7 cellular contexts compared by ENCODE assay signal in the genomic region with DNA sequence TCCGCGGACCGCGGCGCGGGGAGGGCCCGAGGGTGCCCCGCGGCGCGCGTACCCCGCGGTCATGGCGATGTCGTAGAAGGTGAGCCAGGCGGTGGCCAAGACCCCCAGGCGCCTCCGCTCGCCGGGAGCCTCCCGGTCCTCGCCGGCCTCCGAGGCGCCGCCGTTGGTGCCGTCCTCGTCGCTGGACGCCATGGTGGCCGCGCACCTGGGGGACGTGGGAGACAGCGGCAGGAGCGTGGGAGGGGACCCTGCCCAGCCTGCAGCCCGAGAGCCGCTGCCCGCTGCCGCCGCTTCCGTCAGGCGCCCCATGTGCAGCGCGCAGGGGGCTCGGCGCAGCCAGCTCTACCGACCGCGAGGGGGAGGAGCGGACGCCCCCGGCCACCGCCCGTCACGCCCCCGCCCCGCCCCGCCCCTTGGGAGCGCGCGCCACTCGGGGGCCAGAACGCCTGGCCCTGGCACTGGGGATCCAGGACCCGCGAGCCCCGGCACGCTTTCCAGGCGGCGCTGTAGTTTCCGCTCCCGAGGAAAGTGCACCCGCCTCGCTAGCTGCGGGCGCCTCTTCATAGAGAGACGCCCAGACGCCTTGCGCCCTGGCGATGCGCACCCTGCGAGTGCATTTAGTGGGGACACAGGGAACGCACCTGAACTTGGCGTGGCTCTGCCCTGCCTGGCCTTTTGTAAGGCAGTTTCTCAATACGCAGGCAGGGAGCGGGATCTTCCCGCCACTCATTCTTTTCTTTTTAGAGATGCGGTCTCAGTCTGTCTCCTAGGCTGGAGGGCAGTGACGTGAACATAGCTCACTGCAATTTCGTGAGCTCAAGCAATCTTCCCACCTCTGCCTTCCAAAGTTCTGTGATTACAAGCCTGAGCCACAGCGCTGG. TPM values are rescaled to one million over a fixed set of nuclear protein-coding genes. Genes with fewer than 3 reads are reported as not detected.
DNase-seq lines count a peak whose midpoint lies in the region; ATAC-seq, FAIRE-seq and TF ChIP-seq lines count a peak whose summit lies in the region.

A gene with protein sequence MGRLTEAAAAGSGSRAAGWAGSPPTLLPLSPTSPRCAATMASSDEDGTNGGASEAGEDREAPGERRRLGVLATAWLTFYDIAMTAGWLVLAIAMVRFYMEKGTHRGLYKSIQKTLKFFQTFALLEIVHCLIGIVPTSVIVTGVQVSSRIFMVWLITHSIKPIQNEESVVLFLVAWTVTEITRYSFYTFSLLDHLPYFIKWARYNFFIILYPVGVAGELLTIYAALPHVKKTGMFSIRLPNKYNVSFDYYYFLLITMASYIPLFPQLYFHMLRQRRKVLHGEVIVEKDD (minus strand): TSS at position 344 of the 881 bp plus-strand sequence. CDS start 35 bp downstream, at position 309.

- FAIRE-seq in GM18507 (lab: Jason Lieb, UNC), result peak; percentile 38
- peak; percentile 92 for FAIRE-seq in keratinocyte (lab: Jason Lieb, UNC)

- H3K4me3 Mint-ChIP-seq in WTC11, result peak within 1 kb of the TSS; percentile 90
- H3K4me3 Mint-ChIP-seq in central memory CD8-positive, alpha-beta T cell, result peak within 1 kb of the TSS; percentile 84

- CTCF ChIA-PET in WTC11 (lab: Charles Lee), result interaction anchor here (0.7 to 3.6 kb wide), 10 partner anchors 9 to 599 kb away, joined by 3 to 15 read pairs (median 4); a partner anchor contains a TSS

- H2AFZ ChIP-seq in keratinocyte (ENCODE audit: control insufficient read depth, low read length), result peak within 1 kb of the TSS; percentile 97

- H3K9ac ChIP-seq in keratinocyte (ENCODE audit: control insufficient read depth, extremely low read depth, insufficient read depth, low read length), result peak within 1 kb of the TSS; percentile 77

- peak within 1 kb of the TSS; percentile 84 for H3K4me2 ChIP-seq in keratinocyte (ENCODE audit: control insufficient read depth, extremely low read depth, insufficient read depth, low read depth, low read length)

- no peaks in the 10 kb centered on the region for H3K27me3 ChIP-seq in keratinocyte (ENCODE audit: control insufficient read depth, extremely low read depth, insufficient read depth, low read length)

- H3K27me3 Mint-ChIP-seq in WTC11 (ENCODE audit: low read depth), result no peaks in the 10 kb centered on the region
- peaks cover 22% of the 10 kb centered on the region for H3K27me3 Mint-ChIP-seq in central memory CD8-positive, alpha-beta T cell

- peaks cover 11% of the 10 kb centered on the region for H3K4me1 Mint-ChIP-seq in WTC11
- H3K4me1 Mint-ChIP-seq in central memory CD8-positive, alpha-beta T cell, result peaks cover 6% of the 10 kb centered on the region

- dilution Hi-C loops in keratinocyte (cut with MboI; ENCODE audit: extremely low pct_ligation_motif_present, low sequenced_read_pairs), result no loop called here

- POLR2A ChIA-PET in WTC11 (lab: Charles Lee), result interaction anchor here (0.5 to 2.5 kb wide), 4 partner anchors 27 to 396 kb away, joined by 3 to 20 read pairs (median 3); a partner anchor contains a TSS

- H4K20me1 ChIP-seq in keratinocyte (ENCODE audit: control insufficient read depth, extremely low read depth, insufficient read depth, low read length), result no peaks in the 10 kb centered on the region

- H3K27ac Mint-ChIP-seq in WTC11, result peak within 1 kb of the TSS; percentile 94
- H3K27ac Mint-ChIP-seq in central memory CD8-positive, alpha-beta T cell (ENCODE audit: low read depth), result peak within 1 kb of the TSS; percentile 35

- no peaks in the 10 kb centered on the region for H3K9me3 ChIP-seq in keratinocyte (ENCODE audit: control insufficient read depth, low read depth, low read length)

- peak within 1 kb of the TSS; percentile 62 to 63 (median 63) for H3K4me3 ChIP-seq in keratinocyte (ENCODE audit: control insufficient read depth in 2 of 3, extremely low read depth in 1 of 3, insufficient read depth in 2 of 3, low read depth in 1 of 3, low read length in 3 of 3)

- TF ChIP-seq CTCF in WTC11 (IDR thresholded peaks at IDR 0.05) (no peak), keratinocyte (optimal IDR thresholded peaks at IDR 0.05 in 1 of 3, IDR thresholded peaks at IDR 0.05 in 1 of 3, conservative IDR thresholded peaks at IDR 0.05 in 1 of 3; ENCODE audit: extremely low read depth in 1 of 3, insufficient read depth in 2 of 3, low read length in 3 of 3) (peak; percentile 20 to 55 (median 33))

- ATAC-seq in HG02610 (IDR thresholded peaks at IDR 0.05; ENCODE audit: unreplicated experiment), result peak; percentile 54
- peak; percentile 86 for ATAC-seq in WTC11
- peak; percentile 63 for ATAC-seq in central memory CD8-positive, alpha-beta T cell (replicated peaks; ENCODE audit: extremely low read depth, poor library complexity, severe bottlenecking)

- peaks cover 5% of the 10 kb centered on the region; the same call in 1 of the 2 replicates for H3K36me3 Mint-ChIP-seq in WTC11
- no peaks in the 10 kb centered on the region for H3K36me3 Mint-ChIP-seq in central memory CD8-positive, alpha-beta T cell (ENCODE audit: insufficient read depth)

- H3K9me1 ChIP-seq in keratinocyte (ENCODE audit: control insufficient read depth, extremely low read depth, insufficient read depth, low read length), result no peaks in the 10 kb centered on the region

- peak within 1 kb of the TSS; percentile 57 for H3K27ac ChIP-seq in keratinocyte (ENCODE audit: control insufficient read depth, insufficient read depth, low read length)

- H3K36me3 ChIP-seq in keratinocyte (ENCODE audit: control insufficient read depth in 2 of 2, extremely low read depth in 1 of 2, insufficient read depth in 2 of 2, low read length in 2 of 2), result peaks cover 0 to 2% of the 10 kb centered on the region in 2 experiments

- peaks cover 14% of the 10 kb centered on the region for H3K4me1 ChIP-seq in keratinocyte (ENCODE audit: control insufficient read depth, extremely low read depth, insufficient read depth, low read length)

- DNase-seq in GM18507 (ENCODE audit: extremely low spot score, insufficient read length, low read depth), result peak; percentile 51
- peak; percentile 52 for DNase-seq in NCI-H1092 treated with DMSO at 0.1 percent for 48 hours (lab: John Stamatoyannopoulos, UW)
- peak; percentile 78 for DNase-seq in WTC11 (ENCODE audit: low spot score)
- no peak for DNase-seq in central memory CD8-positive, alpha-beta T cell (ENCODE audit: low spot score in 2 of 2)
- DNase-seq in keratinocyte (ENCODE audit: low read depth, low spot score), result no peak
- DNase-seq in stimulated activated CD4-positive, alpha-beta T cell treated with anti-CD3 and anti-CD28 coated beads, Interleukin-12 subunit alpha, Interleukin-12 subunit beta, amount 100 ng/mL, for 4 hours, result peak; percentile 57

- H3K79me2 ChIP-seq in keratinocyte (ENCODE audit: control insufficient read depth, insufficient read depth, low read length), result peaks cover 3% of the 10 kb centered on the region

- no peaks in the 10 kb centered on the region for H3K9me3 Mint-ChIP-seq in WTC11
- H3K9me3 Mint-ChIP-seq in central memory CD8-positive, alpha-beta T cell, result no peaks in the 10 kb centered on the region

TF ChIP-seq in WTC11, 78 proteins besides CTCF, POLR2A, EP300 and RAD21 (continues in another document):
- TF ChIP-seq, protein P1, sequence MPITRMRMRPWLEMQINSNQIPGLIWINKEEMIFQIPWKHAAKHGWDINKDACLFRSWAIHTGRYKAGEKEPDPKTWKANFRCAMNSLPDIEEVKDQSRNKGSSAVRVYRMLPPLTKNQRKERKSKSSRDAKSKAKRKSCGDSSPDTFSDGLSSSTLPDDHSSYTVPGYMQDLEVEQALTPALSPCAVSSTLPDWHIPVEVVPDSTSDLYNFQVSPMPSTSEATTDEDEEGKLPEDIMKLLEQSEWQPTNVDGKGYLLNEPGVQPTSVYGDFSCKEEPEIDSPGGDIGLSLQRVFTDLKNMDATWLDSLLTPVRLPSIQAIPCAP (CRISPR knock-in tag; IDR thresholded peaks at IDR 0.05), result no peak
- TF ChIP-seq, protein P2, sequence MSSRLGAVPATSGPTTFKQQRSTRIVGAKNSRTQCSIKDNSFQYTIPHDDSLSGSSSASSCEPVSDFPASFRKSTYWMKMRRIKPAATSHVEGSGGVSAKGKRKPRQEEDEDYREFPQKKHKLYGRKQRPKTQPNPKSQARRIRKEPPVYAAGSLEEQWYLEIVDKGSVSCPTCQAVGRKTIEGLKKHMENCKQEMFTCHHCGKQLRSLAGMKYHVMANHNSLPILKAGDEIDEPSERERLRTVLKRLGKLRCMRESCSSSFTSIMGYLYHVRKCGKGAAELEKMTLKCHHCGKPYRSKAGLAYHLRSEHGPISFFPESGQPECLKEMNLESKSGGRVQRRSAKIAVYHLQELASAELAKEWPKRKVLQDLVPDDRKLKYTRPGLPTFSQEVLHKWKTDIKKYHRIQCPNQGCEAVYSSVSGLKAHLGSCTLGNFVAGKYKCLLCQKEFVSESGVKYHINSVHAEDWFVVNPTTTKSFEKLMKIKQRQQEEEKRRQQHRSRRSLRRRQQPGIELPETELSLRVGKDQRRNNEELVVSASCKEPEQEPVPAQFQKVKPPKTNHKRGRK (CRISPR knock-in tag; IDR thresholded peaks at IDR 0.05; ENCODE audit: borderline replicate concordance), result no peak
- TF ChIP-seq, protein P3, sequence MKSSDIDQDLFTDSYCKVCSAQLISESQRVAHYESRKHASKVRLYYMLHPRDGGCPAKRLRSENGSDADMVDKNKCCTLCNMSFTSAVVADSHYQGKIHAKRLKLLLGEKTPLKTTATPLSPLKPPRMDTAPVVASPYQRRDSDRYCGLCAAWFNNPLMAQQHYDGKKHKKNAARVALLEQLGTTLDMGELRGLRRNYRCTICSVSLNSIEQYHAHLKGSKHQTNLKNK (CRISPR knock-in tag; IDR thresholded peaks at IDR 0.05), result no peak
- TF ChIP-seq, protein P4, sequence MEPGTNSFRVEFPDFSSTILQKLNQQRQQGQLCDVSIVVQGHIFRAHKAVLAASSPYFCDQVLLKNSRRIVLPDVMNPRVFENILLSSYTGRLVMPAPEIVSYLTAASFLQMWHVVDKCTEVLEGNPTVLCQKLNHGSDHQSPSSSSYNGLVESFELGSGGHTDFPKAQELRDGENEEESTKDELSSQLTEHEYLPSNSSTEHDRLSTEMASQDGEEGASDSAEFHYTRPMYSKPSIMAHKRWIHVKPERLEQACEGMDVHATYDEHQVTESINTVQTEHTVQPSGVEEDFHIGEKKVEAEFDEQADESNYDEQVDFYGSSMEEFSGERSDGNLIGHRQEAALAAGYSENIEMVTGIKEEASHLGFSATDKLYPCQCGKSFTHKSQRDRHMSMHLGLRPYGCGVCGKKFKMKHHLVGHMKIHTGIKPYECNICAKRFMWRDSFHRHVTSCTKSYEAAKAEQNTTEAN (CRISPR knock-in tag; IDR thresholded peaks at IDR 0.05), result no peak

RNA-seq across cellular contexts. Expression of the gene that starts here (rescaled TPM):
- total RNA-seq in WTC11 (2021), result 18.6 to 23.2 TPM (median 21.2 TPM) in 3 replicates
- polyA plus RNA-seq in keratinocyte, result 17.7 to 46.3 TPM (median 32.5 TPM) in 3 replicates
- polyA plus RNA-seq in keratinocyte (2011; ENCODE audit: low read depth), result 3.7 TPM
- 22.8 and 42.5 TPM in 2 replicates for polyA plus RNA-seq in keratinocyte (2011; cell fraction: cytosol; rRNA removed)
- 24.7 and 34.6 TPM in 2 replicates for polyA plus RNA-seq in keratinocyte (2011; cell fraction: nucleus; rRNA removed)
- polyA plus RNA-seq in keratinocyte (2012; ENCODE audit: low replicate concordance), result 16.4 and 25.5 TPM in 2 replicates
- 9.1 to 20.9 TPM (median 13.2 TPM) in 3 replicates for polyA minus RNA-seq in keratinocyte
- polyA minus RNA-seq in keratinocyte (2011; cell fraction: cytosol; rRNA and poly(A)+ RNA removed), result 22.3 TPM
- 5.4 and 11.2 TPM in 2 replicates for polyA minus RNA-seq in keratinocyte (2011; cell fraction: nucleus; rRNA and poly(A)+ RNA removed)

Comparison
In these comparisons a context has a peak if more than half of its experiments do, and no peak if none do; other contexts are left out.
1. DNase-seq: peak in GM18507 (single experiment), NCI-H1092 treated with DMSO at 0.1 percent for 48 hours (single experiment), WTC11 (single experiment) and stimulated activated CD4-positive, alpha-beta T cell treated with anti-CD3 and anti-CD28 coated beads, Interleukin-12 subunit alpha, Interleukin-12 subunit beta, amount 100 ng/mL, for 4 hours (single experiment); none in central memory CD8-positive, alpha-beta T cell (0 of 2) and keratinocyte (single experiment).
2. Peak in every context shown above with its lines, with median percentiles within 50 percentile points of each other: ATAC-seq.